ENCODE assay signal across 1 cellular context in genomic region chr10:70880077-70880534, GRCh38.
TF ChIP-seq lines count a peak whose summit lies in the region.

No MANE protein-coding gene starts in this region.

TF ChIP-seq in HepG2, 621 proteins besides CTCF, POLR2A, EP300 and RAD21 (continued from another document):
- peak; percentile 23; the same call in 1 of the 2 replicates for TF ChIP-seq ARID5B (CRISPR knock-in tag; IDR thresholded peaks at IDR 0.05)
- TF ChIP-seq, protein P1, sequence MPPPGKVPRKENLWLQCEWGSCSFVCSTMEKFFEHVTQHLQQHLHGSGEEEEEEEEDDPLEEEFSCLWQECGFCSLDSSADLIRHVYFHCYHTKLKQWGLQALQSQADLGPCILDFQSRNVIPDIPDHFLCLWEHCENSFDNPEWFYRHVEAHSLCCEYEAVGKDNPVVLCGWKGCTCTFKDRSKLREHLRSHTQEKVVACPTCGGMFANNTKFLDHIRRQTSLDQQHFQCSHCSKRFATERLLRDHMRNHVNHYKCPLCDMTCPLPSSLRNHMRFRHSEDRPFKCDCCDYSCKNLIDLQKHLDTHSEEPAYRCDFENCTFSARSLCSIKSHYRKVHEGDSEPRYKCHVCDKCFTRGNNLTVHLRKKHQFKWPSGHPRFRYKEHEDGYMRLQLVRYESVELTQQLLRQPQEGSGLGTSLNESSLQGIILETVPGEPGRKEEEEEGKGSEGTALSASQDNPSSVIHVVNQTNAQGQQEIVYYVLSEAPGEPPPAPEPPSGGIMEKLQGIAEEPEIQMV (CRISPR knock-in tag; IDR thresholded peaks at IDR 0.05; ENCODE audit: low read depth), result no peak
- TF ChIP-seq SALL2 (CRISPR knock-in tag; IDR thresholded peaks at IDR 0.05), result no peak
- no peak for TF ChIP-seq ZNF879 (CRISPR knock-in tag; IDR thresholded peaks at IDR 0.05)
- TF ChIP-seq ERF (CRISPR knock-in tag; IDR thresholded peaks at IDR 0.05), result peak; percentile 58; the same call in 1 of the 2 replicates
- 0 out of 2 replicates have a peak, but pooled peaks have one; percentile 30 for TF ChIP-seq BHLHE40 (IDR thresholded peaks at IDR 0.05; ENCODE audit: low read length)
- TF ChIP-seq ETV5 (CRISPR knock-in tag; IDR thresholded peaks at IDR 0.05; ENCODE audit: borderline replicate concordance), result no peak
- 0 out of 2 replicates have a peak, but pooled peaks have one; percentile 11 for TF ChIP-seq BCL6 (CRISPR knock-in tag; IDR thresholded peaks at IDR 0.05)
- TF ChIP-seq ZNF556 (CRISPR knock-in tag; IDR thresholded peaks at IDR 0.05; ENCODE audit: borderline replicate concordance), result no peak
- no peak for TF ChIP-seq ATAD3A (CRISPR knock-in tag; IDR thresholded peaks at IDR 0.05)
- TF ChIP-seq KDM2A (CRISPR knock-in tag; IDR thresholded peaks at IDR 0.05; ENCODE audit: borderline replicate concordance, low read depth), result peak; percentile 29; the same call in 1 of the 2 replicates
- no peak for TF ChIP-seq ZNF367 (CRISPR knock-in tag; IDR thresholded peaks at IDR 0.05; ENCODE audit: borderline replicate concordance)
- no peak for TF ChIP-seq MED13 (CRISPR knock-in tag; IDR thresholded peaks at IDR 0.05)
- no peak for TF ChIP-seq SRSF9 (IDR thresholded peaks at IDR 0.05; ENCODE audit: borderline replicate concordance, insufficient read depth, low read depth, low read length, poor library complexity, severe bottlenecking)
- 0 out of 2 replicates have a peak, but pooled peaks have one; percentile 25 for TF ChIP-seq KAT8 (CRISPR knock-in tag; IDR thresholded peaks at IDR 0.05)
- TF ChIP-seq ZNF20 (CRISPR knock-in tag; IDR thresholded peaks at IDR 0.05), result no peak
- no peak for TF ChIP-seq ZBTB1 (CRISPR knock-in tag; IDR thresholded peaks at IDR 0.05; ENCODE audit: borderline replicate concordance)
- TF ChIP-seq ZNF331 (CRISPR knock-in tag; IDR thresholded peaks at IDR 0.05), result 0 out of 2 replicates have a peak, but pooled peaks have one; percentile 30
- no peak for TF ChIP-seq SKI (IDR thresholded peaks at IDR 0.05; ENCODE audit: partially characterized antibody)
- TF ChIP-seq MATR3 (CRISPR knock-in tag; IDR thresholded peaks at IDR 0.05), result no peak
- TF ChIP-seq ZHX2 (IDR thresholded peaks at IDR 0.05; ENCODE audit: low read depth), result no peak
- no peak for TF ChIP-seq ZHX2 (CRISPR knock-in tag; IDR thresholded peaks at IDR 0.05; ENCODE audit: borderline replicate concordance)
- TF ChIP-seq, protein P2, sequence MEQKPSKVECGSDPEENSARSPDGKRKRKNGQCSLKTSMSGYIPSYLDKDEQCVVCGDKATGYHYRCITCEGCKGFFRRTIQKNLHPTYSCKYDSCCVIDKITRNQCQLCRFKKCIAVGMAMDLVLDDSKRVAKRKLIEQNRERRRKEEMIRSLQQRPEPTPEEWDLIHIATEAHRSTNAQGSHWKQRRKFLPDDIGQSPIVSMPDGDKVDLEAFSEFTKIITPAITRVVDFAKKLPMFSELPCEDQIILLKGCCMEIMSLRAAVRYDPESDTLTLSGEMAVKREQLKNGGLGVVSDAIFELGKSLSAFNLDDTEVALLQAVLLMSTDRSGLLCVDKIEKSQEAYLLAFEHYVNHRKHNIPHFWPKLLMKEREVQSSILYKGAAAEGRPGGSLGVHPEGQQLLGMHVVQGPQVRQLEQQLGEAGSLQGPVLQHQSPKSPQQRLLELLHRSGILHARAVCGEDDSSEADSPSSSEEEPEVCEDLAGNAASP (CRISPR knock-in tag; IDR thresholded peaks at IDR 0.05; ENCODE audit: borderline replicate concordance), result 0 out of 2 replicates have a peak, but pooled peaks have one; percentile 50
- TF ChIP-seq ZBTB38 (CRISPR knock-in tag; IDR thresholded peaks at IDR 0.05), result no peak
- TF ChIP-seq STAG1 (CRISPR knock-in tag; IDR thresholded peaks at IDR 0.05), result peak; percentile 92
- TF ChIP-seq ZNF580 (CRISPR knock-in tag; IDR thresholded peaks at IDR 0.05; ENCODE audit: borderline replicate concordance, low read depth), result 0 out of 2 replicates have a peak, but pooled peaks have one; percentile 23
- peak; percentile 97 for TF ChIP-seq SMC3 (IDR thresholded peaks at IDR 0.05; ENCODE audit: low read length)
- TF ChIP-seq REPIN1 (CRISPR knock-in tag; IDR thresholded peaks at IDR 0.05; ENCODE audit: borderline replicate concordance, low read depth), result no peak
- no peak for TF ChIP-seq IRF1 (CRISPR knock-in tag; IDR thresholded peaks at IDR 0.05; ENCODE audit: low read depth)
- no peak for TF ChIP-seq MIXL1 (CRISPR knock-in tag; IDR thresholded peaks at IDR 0.05)
- no peak for TF ChIP-seq TBX2 (CRISPR knock-in tag; IDR thresholded peaks at IDR 0.05; ENCODE audit: borderline replicate concordance)
- TF ChIP-seq, protein P3, sequence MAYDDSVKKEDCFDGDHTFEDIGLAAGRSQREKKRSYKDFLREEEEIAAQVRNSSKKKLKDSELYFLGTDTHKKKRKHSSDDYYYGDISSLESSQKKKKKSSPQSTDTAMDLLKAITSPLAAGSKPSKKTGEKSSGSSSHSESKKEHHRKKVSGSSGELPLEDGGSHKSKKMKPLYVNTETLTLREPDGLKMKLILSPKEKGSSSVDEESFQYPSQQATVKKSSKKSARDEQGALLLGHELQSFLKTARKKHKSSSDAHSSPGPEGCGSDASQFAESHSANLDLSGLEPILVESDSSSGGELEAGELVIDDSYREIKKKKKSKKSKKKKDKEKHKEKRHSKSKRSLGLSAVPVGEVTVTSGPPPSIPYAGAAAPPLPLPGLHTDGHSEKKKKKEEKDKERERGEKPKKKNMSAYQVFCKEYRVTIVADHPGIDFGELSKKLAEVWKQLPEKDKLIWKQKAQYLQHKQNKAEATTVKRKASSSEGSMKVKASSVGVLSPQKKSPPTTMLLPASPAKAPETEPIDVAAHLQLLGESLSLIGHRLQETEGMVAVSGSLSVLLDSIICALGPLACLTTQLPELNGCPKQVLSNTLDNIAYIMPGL (CRISPR knock-in tag; IDR thresholded peaks at IDR 0.05; ENCODE audit: borderline replicate concordance in 1 of 2, low read depth in 1 of 2), result 0 out of 4 replicates have a peak, but pooled peaks of 1 of the 2 experiments have one; percentile 20
- peak; percentile 38; the same call in 1 of the 2 replicates for TF ChIP-seq SAP130 (CRISPR knock-in tag; IDR thresholded peaks at IDR 0.05; ENCODE audit: low read depth)
- TF ChIP-seq MIER3 (CRISPR knock-in tag; IDR thresholded peaks at IDR 0.05; ENCODE audit: borderline replicate concordance), result peak; percentile 44; the same call in 1 of the 2 replicates
- TF ChIP-seq, protein P4, sequence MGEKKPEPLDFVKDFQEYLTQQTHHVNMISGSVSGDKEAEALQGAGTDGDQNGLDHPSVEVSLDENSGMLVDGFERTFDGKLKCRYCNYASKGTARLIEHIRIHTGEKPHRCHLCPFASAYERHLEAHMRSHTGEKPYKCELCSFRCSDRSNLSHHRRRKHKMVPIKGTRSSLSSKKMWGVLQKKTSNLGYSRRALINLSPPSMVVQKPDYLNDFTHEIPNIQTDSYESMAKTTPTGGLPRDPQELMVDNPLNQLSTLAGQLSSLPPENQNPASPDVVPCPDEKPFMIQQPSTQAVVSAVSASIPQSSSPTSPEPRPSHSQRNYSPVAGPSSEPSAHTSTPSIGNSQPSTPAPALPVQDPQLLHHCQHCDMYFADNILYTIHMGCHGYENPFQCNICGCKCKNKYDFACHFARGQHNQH (CRISPR knock-in tag; IDR thresholded peaks at IDR 0.05), result 0 out of 2 replicates have a peak, but pooled peaks have one; percentile 18
- TF ChIP-seq ZBTB14 (CRISPR knock-in tag; IDR thresholded peaks at IDR 0.05), result peak; percentile 81
- TF ChIP-seq ZNF597 (CRISPR knock-in tag; IDR thresholded peaks at IDR 0.05), result no peak
- TF ChIP-seq ZNF713 (CRISPR knock-in tag; IDR thresholded peaks at IDR 0.05), result no peak
